ENCODE assay signal across 2 cellular contexts in the genomic region with DNA sequence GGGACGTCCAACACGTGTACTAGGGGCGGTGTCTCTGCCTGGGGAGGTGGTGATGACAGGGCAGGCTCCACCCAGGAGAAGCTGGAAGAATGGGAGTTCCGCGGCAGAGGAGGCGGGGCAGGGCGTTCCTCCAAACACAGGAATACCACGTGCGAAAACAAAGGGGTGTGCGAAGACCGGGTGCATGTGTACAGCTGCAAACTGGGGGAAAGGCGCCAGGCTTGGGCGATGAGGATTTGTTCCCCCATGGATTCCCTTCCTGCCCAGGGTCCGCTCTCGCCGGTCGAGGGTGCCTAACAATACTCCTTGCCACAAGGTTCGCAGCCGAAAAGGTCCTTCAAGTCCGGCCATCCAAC.
TF ChIP-seq lines count a peak whose summit lies in the region.

No MANE protein-coding gene starts in this region.

TF ChIP-seq in HEK293T, 16 proteins besides CTCF, POLR2A, EP300 and RAD21:
- TF ChIP-seq L3MBTL2 (conservative IDR thresholded peaks at IDR 0.05) (peak; percentile 98), LEF1 (IDR thresholded peaks at IDR 0.05; ENCODE audit: borderline replicate concordance) (no peak)

TF ChIP-seq in GM12878, 131 proteins besides CTCF, POLR2A, EP300 and RAD21:
- TF ChIP-seq, protein P1, sequence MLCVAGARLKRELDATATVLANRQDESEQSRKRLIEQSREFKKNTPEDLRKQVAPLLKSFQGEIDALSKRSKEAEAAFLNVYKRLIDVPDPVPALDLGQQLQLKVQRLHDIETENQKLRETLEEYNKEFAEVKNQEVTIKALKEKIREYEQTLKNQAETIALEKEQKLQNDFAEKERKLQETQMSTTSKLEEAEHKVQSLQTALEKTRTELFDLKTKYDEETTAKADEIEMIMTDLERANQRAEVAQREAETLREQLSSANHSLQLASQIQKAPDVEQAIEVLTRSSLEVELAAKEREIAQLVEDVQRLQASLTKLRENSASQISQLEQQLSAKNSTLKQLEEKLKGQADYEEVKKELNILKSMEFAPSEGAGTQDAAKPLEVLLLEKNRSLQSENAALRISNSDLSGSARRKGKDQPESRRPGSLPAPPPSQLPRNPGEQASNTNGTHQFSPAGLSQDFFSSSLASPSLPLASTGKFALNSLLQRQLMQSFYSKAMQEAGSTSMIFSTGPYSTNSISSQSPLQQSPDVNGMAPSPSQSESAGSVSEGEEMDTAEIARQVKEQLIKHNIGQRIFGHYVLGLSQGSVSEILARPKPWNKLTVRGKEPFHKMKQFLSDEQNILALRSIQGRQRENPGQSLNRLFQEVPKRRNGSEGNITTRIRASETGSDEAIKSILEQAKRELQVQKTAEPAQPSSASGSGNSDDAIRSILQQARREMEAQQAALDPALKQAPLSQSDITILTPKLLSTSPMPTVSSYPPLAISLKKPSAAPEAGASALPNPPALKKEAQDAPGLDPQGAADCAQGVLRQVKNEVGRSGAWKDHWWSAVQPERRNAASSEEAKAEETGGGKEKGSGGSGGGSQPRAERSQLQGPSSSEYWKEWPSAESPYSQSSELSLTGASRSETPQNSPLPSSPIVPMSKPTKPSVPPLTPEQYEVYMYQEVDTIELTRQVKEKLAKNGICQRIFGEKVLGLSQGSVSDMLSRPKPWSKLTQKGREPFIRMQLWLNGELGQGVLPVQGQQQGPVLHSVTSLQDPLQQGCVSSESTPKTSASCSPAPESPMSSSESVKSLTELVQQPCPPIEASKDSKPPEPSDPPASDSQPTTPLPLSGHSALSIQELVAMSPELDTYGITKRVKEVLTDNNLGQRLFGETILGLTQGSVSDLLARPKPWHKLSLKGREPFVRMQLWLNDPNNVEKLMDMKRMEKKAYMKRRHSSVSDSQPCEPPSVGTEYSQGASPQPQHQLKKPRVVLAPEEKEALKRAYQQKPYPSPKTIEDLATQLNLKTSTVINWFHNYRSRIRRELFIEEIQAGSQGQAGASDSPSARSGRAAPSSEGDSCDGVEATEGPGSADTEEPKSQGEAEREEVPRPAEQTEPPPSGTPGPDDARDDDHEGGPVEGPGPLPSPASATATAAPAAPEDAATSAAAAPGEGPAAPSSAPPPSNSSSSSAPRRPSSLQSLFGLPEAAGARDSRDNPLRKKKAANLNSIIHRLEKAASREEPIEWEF (IDR thresholded peaks at IDR 0.05; ENCODE audit: insufficient replicate concordance, low read depth, low read length) = no peak
- TF ChIP-seq, protein P2, sequence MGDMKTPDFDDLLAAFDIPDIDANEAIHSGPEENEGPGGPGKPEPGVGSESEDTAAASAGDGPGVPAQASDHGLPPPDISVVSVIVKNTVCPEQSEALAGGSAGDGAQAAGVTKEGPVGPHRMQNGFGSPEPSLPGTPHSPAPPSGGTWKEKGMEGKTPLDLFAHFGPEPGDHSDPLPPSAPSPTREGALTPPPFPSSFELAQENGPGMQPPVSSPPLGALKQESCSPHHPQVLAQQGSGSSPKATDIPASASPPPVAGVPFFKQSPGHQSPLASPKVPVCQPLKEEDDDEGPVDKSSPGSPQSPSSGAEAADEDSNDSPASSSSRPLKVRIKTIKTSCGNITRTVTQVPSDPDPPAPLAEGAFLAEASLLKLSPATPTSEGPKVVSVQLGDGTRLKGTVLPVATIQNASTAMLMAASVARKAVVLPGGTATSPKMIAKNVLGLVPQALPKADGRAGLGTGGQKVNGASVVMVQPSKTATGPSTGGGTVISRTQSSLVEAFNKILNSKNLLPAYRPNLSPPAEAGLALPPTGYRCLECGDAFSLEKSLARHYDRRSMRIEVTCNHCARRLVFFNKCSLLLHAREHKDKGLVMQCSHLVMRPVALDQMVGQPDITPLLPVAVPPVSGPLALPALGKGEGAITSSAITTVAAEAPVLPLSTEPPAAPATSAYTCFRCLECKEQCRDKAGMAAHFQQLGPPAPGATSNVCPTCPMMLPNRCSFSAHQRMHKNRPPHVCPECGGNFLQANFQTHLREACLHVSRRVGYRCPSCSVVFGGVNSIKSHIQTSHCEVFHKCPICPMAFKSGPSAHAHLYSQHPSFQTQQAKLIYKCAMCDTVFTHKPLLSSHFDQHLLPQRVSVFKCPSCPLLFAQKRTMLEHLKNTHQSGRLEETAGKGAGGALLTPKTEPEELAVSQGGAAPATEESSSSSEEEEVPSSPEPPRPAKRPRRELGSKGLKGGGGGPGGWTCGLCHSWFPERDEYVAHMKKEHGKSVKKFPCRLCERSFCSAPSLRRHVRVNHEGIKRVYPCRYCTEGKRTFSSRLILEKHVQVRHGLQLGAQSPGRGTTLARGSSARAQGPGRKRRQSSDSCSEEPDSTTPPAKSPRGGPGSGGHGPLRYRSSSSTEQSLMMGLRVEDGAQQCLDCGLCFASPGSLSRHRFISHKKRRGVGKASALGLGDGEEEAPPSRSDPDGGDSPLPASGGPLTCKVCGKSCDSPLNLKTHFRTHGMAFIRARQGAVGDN (IDR thresholded peaks at IDR 0.05) = peak; percentile 33; the same call in 1 of the 2 replicates
- TF ChIP-seq, protein P3, sequence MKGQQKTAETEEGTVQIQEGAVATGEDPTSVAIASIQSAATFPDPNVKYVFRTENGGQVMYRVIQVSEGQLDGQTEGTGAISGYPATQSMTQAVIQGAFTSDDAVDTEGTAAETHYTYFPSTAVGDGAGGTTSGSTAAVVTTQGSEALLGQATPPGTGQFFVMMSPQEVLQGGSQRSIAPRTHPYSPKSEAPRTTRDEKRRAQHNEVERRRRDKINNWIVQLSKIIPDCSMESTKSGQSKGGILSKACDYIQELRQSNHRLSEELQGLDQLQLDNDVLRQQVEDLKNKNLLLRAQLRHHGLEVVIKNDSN (IDR thresholded peaks at IDR 0.05; ENCODE audit: borderline replicate concordance, extremely low read length, insufficient read depth, low read depth, low read length) = peak; percentile 48
- TF ChIP-seq SIX5 (IDR thresholded peaks at IDR 0.05; ENCODE audit: low read depth, low read length, severe bottlenecking) (no peak), MXI1 (IDR thresholded peaks at IDR 0.05; ENCODE audit: low read depth, low read length) (peak; percentile 60; the same call in 1 of the 2 replicates), BHLHE40 (IDR thresholded peaks at IDR 0.05; ENCODE audit: borderline replicate concordance in 1 of 2, low read depth in 2 of 2, low read length in 1 of 2) (peak in 1 of 2 experiments; percentile 34; a peak in 1 of 4 replicates), SIN3A (IDR thresholded peaks at IDR 0.05; ENCODE audit: low read depth, low read length) (peak; percentile 22; the same call in 1 of the 2 replicates), EED (IDR thresholded peaks at IDR 0.05; ENCODE audit: low read depth) (0 out of 2 replicates have a peak, but pooled peaks have one; percentile 2), PAX5 (IDR thresholded peaks at IDR 0.05; ENCODE audit: borderline replicate concordance, low read depth, low read length) (no peak), RAD51 (IDR thresholded peaks at IDR 0.05) (no peak), FOXK2 (IDR thresholded peaks at IDR 0.05) (peak; percentile 54), TBL1XR1 (IDR thresholded peaks at IDR 0.05; ENCODE audit: low read depth, low read length) (no peak), WRNIP1 (IDR thresholded peaks at IDR 0.05; ENCODE audit: borderline replicate concordance, low read depth, low read length) (no peak), JUNB (IDR thresholded peaks at IDR 0.05) (no peak)
- TF ChIP-seq, protein P4, sequence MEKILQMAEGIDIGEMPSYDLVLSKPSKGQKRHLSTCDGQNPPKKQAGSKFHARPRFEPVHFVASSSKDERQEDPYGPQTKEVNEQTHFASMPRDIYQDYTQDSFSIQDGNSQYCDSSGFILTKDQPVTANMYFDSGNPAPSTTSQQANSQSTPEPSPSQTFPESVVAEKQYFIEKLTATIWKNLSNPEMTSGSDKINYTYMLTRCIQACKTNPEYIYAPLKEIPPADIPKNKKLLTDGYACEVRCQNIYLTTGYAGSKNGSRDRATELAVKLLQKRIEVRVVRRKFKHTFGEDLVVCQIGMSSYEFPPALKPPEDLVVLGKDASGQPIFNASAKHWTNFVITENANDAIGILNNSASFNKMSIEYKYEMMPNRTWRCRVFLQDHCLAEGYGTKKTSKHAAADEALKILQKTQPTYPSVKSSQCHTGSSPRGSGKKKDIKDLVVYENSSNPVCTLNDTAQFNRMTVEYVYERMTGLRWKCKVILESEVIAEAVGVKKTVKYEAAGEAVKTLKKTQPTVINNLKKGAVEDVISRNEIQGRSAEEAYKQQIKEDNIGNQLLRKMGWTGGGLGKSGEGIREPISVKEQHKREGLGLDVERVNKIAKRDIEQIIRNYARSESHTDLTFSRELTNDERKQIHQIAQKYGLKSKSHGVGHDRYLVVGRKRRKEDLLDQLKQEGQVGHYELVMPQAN (conservative IDR thresholded peaks at IDR 0.05) = peak; percentile 86
- TF ChIP-seq, protein P5, sequence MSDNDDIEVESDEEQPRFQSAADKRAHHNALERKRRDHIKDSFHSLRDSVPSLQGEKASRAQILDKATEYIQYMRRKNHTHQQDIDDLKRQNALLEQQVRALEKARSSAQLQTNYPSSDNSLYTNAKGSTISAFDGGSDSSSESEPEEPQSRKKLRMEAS (IDR thresholded peaks at IDR 0.05; ENCODE audit: low read depth, low read length) = peak; percentile 51; the same call in 1 of the 2 replicates
- TF ChIP-seq, protein P6, sequence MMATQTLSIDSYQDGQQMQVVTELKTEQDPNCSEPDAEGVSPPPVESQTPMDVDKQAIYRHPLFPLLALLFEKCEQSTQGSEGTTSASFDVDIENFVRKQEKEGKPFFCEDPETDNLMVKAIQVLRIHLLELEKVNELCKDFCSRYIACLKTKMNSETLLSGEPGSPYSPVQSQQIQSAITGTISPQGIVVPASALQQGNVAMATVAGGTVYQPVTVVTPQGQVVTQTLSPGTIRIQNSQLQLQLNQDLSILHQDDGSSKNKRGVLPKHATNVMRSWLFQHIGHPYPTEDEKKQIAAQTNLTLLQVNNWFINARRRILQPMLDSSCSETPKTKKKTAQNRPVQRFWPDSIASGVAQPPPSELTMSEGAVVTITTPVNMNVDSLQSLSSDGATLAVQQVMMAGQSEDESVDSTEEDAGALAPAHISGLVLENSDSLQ (IDR thresholded peaks at IDR 0.05) = no peak
- TF ChIP-seq, protein P7, sequence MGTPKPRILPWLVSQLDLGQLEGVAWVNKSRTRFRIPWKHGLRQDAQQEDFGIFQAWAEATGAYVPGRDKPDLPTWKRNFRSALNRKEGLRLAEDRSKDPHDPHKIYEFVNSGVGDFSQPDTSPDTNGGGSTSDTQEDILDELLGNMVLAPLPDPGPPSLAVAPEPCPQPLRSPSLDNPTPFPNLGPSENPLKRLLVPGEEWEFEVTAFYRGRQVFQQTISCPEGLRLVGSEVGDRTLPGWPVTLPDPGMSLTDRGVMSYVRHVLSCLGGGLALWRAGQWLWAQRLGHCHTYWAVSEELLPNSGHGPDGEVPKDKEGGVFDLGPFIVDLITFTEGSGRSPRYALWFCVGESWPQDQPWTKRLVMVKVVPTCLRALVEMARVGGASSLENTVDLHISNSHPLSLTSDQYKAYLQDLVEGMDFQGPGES (IDR thresholded peaks at IDR 0.05) = no peak
